Comparison of ENCODE assay signal across 1 cellular context in genomic region chr2:39487398-39488250, GRCh38.
TF ChIP-seq lines count a peak whose summit lies in the region.

No MANE protein-coding gene starts in this region.

TF ChIP-seq in HepG2, 621 proteins besides CTCF, POLR2A, EP300 and RAD21 (continued from another document):
- TF ChIP-seq HNRNPK (IDR thresholded peaks at IDR 0.05; ENCODE audit: low read depth, low read length, poor library complexity, severe bottlenecking) (peak; percentile 95), ZNF207 (IDR thresholded peaks at IDR 0.05; ENCODE audit: borderline replicate concordance) (no peak), MAFF (IDR thresholded peaks at IDR 0.05; ENCODE audit: low read depth, low read length) (peak; percentile 61), ZNF282 (IDR thresholded peaks at IDR 0.05; ENCODE audit: partially characterized antibody) (no peak), ZBTB38 (CRISPR knock-in tag; IDR thresholded peaks at IDR 0.05) (no peak), MAFK (conservative IDR thresholded peaks at IDR 0.05 in 1 of 2, IDR thresholded peaks at IDR 0.05 in 1 of 2; ENCODE audit: low read length in 2 of 2) (peak; percentile 74 to 80), ZNF652 (CRISPR knock-in tag; IDR thresholded peaks at IDR 0.05; ENCODE audit: borderline replicate concordance, low read depth) (peak; percentile 39; the same call in 1 of the 2 replicates)
